In genomic region chr12:25195056-25195971, GRCh38 we compare ENCODE assay signal across 1 cellular context.
A peak's percentile ranks its signal among the peaks of the same experiment; 100 is the strongest.
TF ChIP-seq lines count a peak whose summit lies in the region.

A gene with protein sequence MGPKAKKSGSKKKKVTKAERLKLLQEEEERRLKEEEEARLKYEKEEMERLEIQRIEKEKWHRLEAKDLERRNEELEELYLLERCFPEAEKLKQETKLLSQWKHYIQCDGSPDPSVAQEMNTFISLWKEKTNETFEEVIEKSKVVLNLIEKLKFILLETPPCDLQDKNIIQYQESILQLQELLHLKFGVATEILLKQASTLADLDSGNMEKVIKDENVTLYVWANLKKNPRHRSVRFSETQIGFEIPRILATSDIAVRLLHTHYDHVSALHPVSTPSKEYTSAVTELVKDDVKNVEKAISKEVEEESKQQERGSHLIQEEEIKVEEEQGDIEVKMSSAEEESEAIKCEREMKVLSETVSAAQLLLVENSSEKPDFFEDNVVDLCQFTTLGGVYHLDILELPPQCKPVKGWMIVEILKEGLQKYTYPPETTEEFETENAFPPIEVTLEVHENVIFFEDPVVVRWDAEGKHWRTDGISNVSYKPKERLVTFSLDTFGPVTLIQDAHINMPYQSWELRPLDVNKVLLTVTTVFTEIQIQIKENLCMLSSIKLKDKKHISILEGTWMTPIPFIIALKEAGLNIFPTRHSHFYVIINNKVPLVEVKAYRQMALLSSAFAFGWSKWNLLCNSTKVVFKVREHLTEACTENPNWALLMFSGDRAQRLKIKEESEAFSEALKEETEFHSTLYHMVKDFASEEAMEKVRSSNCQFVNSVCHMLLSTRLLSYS (minus strand): TSS chr12:25195160. CDS start chr12:25195078, 82 bp downstream.
TSS of gene ETFRF1 (plus strand) at chr12:25195237. CDS start at chr12:25203957, 8,720 bp downstream.

TF ChIP-seq in H1, 55 proteins besides CTCF, POLR2A, EP300 and RAD21:
- TF ChIP-seq, protein P1, sequence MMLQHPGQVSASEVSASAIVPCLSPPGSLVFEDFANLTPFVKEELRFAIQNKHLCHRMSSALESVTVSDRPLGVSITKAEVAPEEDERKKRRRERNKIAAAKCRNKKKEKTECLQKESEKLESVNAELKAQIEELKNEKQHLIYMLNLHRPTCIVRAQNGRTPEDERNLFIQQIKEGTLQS (IDR thresholded peaks at IDR 0.05; ENCODE audit: insufficient read depth, low read depth, low read length), result peak; percentile 62
- TF ChIP-seq MAFK (IDR thresholded peaks at IDR 0.05; ENCODE audit: low read depth, low read length) (no peak), CBX8 (IDR thresholded peaks at IDR 0.05; ENCODE audit: borderline replicate concordance, low read depth, low read length) (no peak), BACH1 (IDR thresholded peaks at IDR 0.05; ENCODE audit: low read length) (no peak), TAF1 (IDR thresholded peaks at IDR 0.05; ENCODE audit: low read depth, low read length) (peak; percentile 82), CEBPB (IDR thresholded peaks at IDR 0.05; ENCODE audit: low read depth, low read length) (no peak), FOSL1 (IDR thresholded peaks at IDR 0.05; ENCODE audit: insufficient read depth, low read depth, low read length) (no peak), GABPA (IDR thresholded peaks at IDR 0.05; ENCODE audit: borderline replicate concordance, insufficient read depth, low read length) (no peak), JUND (IDR thresholded peaks at IDR 0.05; ENCODE audit: low read length) (no peak), RNF2 (IDR thresholded peaks at IDR 0.05; ENCODE audit: borderline replicate concordance, low read depth, low read length, missing control alignments, poor library complexity, severe bottlenecking) (no peak), KDM5A (IDR thresholded peaks at IDR 0.05; ENCODE audit: low read length) (no peak), EZH2 (IDR thresholded peaks at IDR 0.05; ENCODE audit: low read depth, low read length, severe bottlenecking) (no peak), TEAD4 (IDR thresholded peaks at IDR 0.05; ENCODE audit: low read depth, low read length) (no peak), E2F6 (IDR thresholded peaks at IDR 0.05) (peak; percentile 34; the same call in 1 of the 2 replicates), RFX5 (IDR thresholded peaks at IDR 0.05; ENCODE audit: borderline replicate concordance, low read depth, low read length) (no peak), CREB1 (IDR thresholded peaks at IDR 0.05) (peak; percentile 61), HDAC2 (IDR thresholded peaks at IDR 0.05; ENCODE audit: borderline replicate concordance in 1 of 2, low read depth in 2 of 2, low read length in 2 of 2) (no peak; a peak in 1 of 4 replicates), GTF2F1 (IDR thresholded peaks at IDR 0.05; ENCODE audit: borderline replicate concordance, low read depth, low read length) (no peak), TCF12 (IDR thresholded peaks at IDR 0.05; ENCODE audit: low read depth, low read length) (no peak), HDAC6 (IDR thresholded peaks at IDR 0.05; ENCODE audit: low read depth, low read length) (no peak), ATF2 (IDR thresholded peaks at IDR 0.05; ENCODE audit: low read length) (no peak), SUZ12 (IDR thresholded peaks at IDR 0.05; ENCODE audit: low read length) (no peak), KDM1A (IDR thresholded peaks at IDR 0.05; ENCODE audit: borderline replicate concordance, low read length) (no peak), RXRA (IDR thresholded peaks at IDR 0.05; ENCODE audit: insufficient read depth, low read depth, low read length) (no peak), NANOG (IDR thresholded peaks at IDR 0.05; ENCODE audit: insufficient read depth, low read depth, low read length, poor library complexity, severe bottlenecking) (no peak), KDM4A (IDR thresholded peaks at IDR 0.05; ENCODE audit: low read depth, low read length, severe bottlenecking) (peak; percentile 67), SP2 (IDR thresholded peaks at IDR 0.05; ENCODE audit: low read length) (no peak), CTBP2 (IDR thresholded peaks at IDR 0.05; ENCODE audit: borderline replicate concordance, insufficient read depth, insufficient read length, low read length) (no peak), SP1 (IDR thresholded peaks at IDR 0.05; ENCODE audit: low read depth, low read length) (peak; percentile 57), TAF7 (optimal IDR thresholded peaks at IDR 0.05; ENCODE audit: borderline replicate concordance, low read depth, low read length) (peak; percentile 40), EGR1 (IDR thresholded peaks at IDR 0.05; ENCODE audit: borderline replicate concordance, low read depth, low read length) (0 out of 2 replicates have a peak, but pooled peaks have one; percentile 18), RBBP5 (IDR thresholded peaks at IDR 0.05; ENCODE audit: borderline replicate concordance, low read depth, low read length) (peak; percentile 85; the same call in 1 of the 2 replicates), SAP30 (IDR thresholded peaks at IDR 0.05; ENCODE audit: insufficient read depth, insufficient replicate concordance, low read length) (no peak), SIRT6 (IDR thresholded peaks at IDR 0.05; ENCODE audit: low read length) (no peak), PHF8 (conservative IDR thresholded peaks at IDR 0.05; ENCODE audit: low read depth, low read length) (peak; percentile 88), ASH2L (IDR thresholded peaks at IDR 0.05; ENCODE audit: low read length) (peak; percentile 98), CHD1 (IDR thresholded peaks at IDR 0.05; ENCODE audit: low read depth, low read length) (no peak), YY1 (IDR thresholded peaks at IDR 0.05; ENCODE audit: low read depth, low read length) (no peak), SIN3A (conservative IDR thresholded peaks at IDR 0.05 in 1 of 2, IDR thresholded peaks at IDR 0.05 in 1 of 2; ENCODE audit: low read depth in 1 of 2, low read length in 2 of 2) (peak; percentile 91 to 94), CBX5 (IDR thresholded peaks at IDR 0.05; ENCODE audit: low read depth, low read length) (no peak), POLR2AphosphoS5 (IDR thresholded peaks at IDR 0.05; ENCODE audit: low read depth, low read length) (peak; percentile 56; the same call in 1 of the 2 replicates), USF2 (IDR thresholded peaks at IDR 0.05; ENCODE audit: low read length) (no peak), MAX (IDR thresholded peaks at IDR 0.05) (0 out of 2 replicates have a peak, but pooled peaks have one; percentile 26), SP4 (IDR thresholded peaks at IDR 0.05; ENCODE audit: low read length) (0 out of 2 replicates have a peak, but pooled peaks have one; percentile 26), CHD2 (IDR thresholded peaks at IDR 0.05; ENCODE audit: low read length) (no peak), TBP (IDR thresholded peaks at IDR 0.05; ENCODE audit: low read depth, low read length) (no peak; the same call in 1 of the 2 replicates), ZNF274 (IDR thresholded peaks at IDR 0.05; ENCODE audit: borderline replicate concordance, extremely low read depth, low read length) (no peak), JUN (IDR thresholded peaks at IDR 0.05; ENCODE audit: low read depth, low read length) (no peak), SIX5 (IDR thresholded peaks at IDR 0.05; ENCODE audit: low read depth, low read length) (no peak)
- TF ChIP-seq, protein P2, sequence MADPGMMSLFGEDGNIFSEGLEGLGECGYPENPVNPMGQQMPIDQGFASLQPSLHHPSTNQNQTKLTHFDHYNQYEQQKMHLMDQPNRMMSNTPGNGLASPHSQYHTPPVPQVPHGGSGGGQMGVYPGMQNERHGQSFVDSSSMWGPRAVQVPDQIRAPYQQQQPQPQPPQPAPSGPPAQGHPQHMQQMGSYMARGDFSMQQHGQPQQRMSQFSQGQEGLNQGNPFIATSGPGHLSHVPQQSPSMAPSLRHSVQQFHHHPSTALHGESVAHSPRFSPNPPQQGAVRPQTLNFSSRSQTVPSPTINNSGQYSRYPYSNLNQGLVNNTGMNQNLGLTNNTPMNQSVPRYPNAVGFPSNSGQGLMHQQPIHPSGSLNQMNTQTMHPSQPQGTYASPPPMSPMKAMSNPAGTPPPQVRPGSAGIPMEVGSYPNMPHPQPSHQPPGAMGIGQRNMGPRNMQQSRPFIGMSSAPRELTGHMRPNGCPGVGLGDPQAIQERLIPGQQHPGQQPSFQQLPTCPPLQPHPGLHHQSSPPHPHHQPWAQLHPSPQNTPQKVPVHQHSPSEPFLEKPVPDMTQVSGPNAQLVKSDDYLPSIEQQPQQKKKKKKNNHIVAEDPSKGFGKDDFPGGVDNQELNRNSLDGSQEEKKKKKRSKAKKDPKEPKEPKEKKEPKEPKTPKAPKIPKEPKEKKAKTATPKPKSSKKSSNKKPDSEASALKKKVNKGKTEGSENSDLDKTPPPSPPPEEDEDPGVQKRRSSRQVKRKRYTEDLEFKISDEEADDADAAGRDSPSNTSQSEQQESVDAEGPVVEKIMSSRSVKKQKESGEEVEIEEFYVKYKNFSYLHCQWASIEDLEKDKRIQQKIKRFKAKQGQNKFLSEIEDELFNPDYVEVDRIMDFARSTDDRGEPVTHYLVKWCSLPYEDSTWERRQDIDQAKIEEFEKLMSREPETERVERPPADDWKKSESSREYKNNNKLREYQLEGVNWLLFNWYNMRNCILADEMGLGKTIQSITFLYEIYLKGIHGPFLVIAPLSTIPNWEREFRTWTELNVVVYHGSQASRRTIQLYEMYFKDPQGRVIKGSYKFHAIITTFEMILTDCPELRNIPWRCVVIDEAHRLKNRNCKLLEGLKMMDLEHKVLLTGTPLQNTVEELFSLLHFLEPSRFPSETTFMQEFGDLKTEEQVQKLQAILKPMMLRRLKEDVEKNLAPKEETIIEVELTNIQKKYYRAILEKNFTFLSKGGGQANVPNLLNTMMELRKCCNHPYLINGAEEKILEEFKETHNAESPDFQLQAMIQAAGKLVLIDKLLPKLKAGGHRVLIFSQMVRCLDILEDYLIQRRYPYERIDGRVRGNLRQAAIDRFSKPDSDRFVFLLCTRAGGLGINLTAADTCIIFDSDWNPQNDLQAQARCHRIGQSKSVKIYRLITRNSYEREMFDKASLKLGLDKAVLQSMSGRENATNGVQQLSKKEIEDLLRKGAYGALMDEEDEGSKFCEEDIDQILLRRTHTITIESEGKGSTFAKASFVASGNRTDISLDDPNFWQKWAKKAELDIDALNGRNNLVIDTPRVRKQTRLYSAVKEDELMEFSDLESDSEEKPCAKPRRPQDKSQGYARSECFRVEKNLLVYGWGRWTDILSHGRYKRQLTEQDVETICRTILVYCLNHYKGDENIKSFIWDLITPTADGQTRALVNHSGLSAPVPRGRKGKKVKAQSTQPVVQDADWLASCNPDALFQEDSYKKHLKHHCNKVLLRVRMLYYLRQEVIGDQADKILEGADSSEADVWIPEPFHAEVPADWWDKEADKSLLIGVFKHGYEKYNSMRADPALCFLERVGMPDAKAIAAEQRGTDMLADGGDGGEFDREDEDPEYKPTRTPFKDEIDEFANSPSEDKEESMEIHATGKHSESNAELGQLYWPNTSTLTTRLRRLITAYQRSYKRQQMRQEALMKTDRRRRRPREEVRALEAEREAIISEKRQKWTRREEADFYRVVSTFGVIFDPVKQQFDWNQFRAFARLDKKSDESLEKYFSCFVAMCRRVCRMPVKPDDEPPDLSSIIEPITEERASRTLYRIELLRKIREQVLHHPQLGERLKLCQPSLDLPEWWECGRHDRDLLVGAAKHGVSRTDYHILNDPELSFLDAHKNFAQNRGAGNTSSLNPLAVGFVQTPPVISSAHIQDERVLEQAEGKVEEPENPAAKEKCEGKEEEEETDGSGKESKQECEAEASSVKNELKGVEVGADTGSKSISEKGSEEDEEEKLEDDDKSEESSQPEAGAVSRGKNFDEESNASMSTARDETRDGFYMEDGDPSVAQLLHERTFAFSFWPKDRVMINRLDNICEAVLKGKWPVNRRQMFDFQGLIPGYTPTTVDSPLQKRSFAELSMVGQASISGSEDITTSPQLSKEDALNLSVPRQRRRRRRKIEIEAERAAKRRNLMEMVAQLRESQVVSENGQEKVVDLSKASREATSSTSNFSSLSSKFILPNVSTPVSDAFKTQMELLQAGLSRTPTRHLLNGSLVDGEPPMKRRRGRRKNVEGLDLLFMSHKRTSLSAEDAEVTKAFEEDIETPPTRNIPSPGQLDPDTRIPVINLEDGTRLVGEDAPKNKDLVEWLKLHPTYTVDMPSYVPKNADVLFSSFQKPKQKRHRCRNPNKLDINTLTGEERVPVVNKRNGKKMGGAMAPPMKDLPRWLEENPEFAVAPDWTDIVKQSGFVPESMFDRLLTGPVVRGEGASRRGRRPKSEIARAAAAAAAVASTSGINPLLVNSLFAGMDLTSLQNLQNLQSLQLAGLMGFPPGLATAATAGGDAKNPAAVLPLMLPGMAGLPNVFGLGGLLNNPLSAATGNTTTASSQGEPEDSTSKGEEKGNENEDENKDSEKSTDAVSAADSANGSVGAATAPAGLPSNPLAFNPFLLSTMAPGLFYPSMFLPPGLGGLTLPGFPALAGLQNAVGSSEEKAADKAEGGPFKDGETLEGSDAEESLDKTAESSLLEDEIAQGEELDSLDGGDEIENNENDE (IDR thresholded peaks at IDR 0.05; ENCODE audit: insufficient replicate concordance, low read length), result no peak
